8 cellular contexts compared by ENCODE assay signal in the genomic region with DNA sequence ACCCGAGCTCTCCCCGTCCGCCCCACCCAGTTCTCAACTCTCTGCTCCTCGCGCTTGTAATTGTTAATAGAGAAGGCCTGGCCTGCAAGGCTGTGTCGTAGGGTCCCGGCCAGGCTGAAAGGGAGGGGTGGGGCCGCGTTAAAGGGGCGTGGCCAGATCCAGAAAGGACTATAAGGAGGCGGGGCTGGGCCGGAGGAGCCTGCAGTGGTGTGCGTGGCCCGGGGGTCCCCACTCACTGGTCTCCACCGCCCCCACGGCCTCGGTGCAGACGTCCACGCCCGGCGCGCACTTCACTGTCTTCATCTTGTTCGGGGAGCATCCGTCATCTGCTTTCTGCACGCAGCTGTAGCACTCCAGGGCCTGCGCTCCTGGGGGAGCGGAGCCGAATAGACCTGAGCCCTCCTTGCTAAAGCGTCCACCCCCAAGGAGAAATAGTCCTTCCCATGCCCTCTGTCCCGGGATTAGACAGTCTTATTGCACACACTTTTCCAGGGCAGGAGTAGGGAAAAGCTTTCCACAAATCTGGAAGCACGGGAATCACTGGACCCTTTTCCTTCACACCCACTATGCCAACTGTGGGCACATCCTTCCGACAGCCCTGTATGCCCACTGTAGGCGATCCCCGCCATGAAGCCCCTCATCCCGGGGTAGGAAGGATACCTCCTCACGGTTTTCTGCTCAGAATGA. TPM values are rescaled to one million over a fixed set of nuclear protein-coding genes. Genes with fewer than 3 reads are reported as not detected.
DNase-seq lines count a peak whose midpoint lies in the region; ATAC-seq and TF ChIP-seq lines count a peak whose summit lies in the region.

No MANE protein-coding gene starts in this region.

- no peaks in the 10 kb centered on the region for H3K9me3 ChIP-seq in transverse colon

- intact Hi-C loops in activated B cell treated with CpG ODN at 0.5 μM for 24 hours (cut with micrococcal nuclease) (loop anchor here (1.0 kb wide), 1 partner anchor 204 kb away; no protein-coding TSS in a partner anchor), transverse colon (cut with DNase I; ENCODE audit: low total_unique reads) (no loop called here)

- CTCF ChIA-PET in activated B cell treated with CpG ODN at 0.5 μM for 24 hours (lab: Charles Lee), result interaction anchor here (1.1 to 3.2 kb wide), 6 partner anchors 17 to 346 kb away, joined by 3 to 21 read pairs (median 4); a partner anchor contains a TSS

- ATAC-seq in HG03159 (IDR thresholded peaks at IDR 0.05; ENCODE audit: unreplicated experiment) (peak; percentile 37), activated B cell treated with CpG ODN at 0.5 μM for 24 hours (ENCODE audit: low read depth) (peak; percentile 23)
- no peak for ATAC-seq in naive thymus-derived CD8-positive, alpha-beta T cell

- TF ChIP-seq CTCF in activated B cell treated with CpG ODN at 0.5 μM for 24 hours (IDR thresholded peaks at IDR 0.05) (no peak), transverse colon (IDR thresholded peaks at IDR 0.05) (no peak)

- peak overlapping the region; percentile 92 for H3K4me3 Mint-ChIP-seq in activated B cell treated with CpG ODN at 0.5 μM for 24 hours
- H3K4me3 Mint-ChIP-seq in naive thymus-derived CD8-positive, alpha-beta T cell, result peak overlapping the region; percentile 81 to 98 (median 94)

- peak overlapping the region; percentile 88 for H3K27ac Mint-ChIP-seq in activated B cell treated with CpG ODN at 0.5 μM for 24 hours
- H3K27ac Mint-ChIP-seq in naive thymus-derived CD8-positive, alpha-beta T cell, result peak overlapping the region; percentile 95 to 100 (median 99)

- H3K27me3 Mint-ChIP-seq in activated B cell treated with CpG ODN at 0.5 μM for 24 hours, result peaks cover 10% of the 10 kb centered on the region
- no peaks in the 10 kb centered on the region for H3K27me3 Mint-ChIP-seq in naive thymus-derived CD8-positive, alpha-beta T cell

- TF ChIP-seq POLR2A in transverse colon (IDR thresholded peaks at IDR 0.05), result no peak

- DNase-seq in activated T-cell treated with anti-CD3 and anti-CD28 coated beads for 4 hours, result peak; percentile 70
- no peak for DNase-seq in activated T-cell treated with anti-CD3 and anti-CD28 coated beads, Interleukin-2, amount 50 U/mL, for 1 hour
- DNase-seq in activated B cell treated with CpG ODN at 0.5 μM for 24 hours, result peak; percentile 70
- no peak for DNase-seq in epithelial cell of prostate (ENCODE audit: low read depth, low spot score)
- peak in 1 of 10 donors; percentile 68 for DNase-seq in naive thymus-derived CD8-positive, alpha-beta T cell
- peak; percentile 81 for DNase-seq in transverse colon
- no peak for DNase-seq in NK-92 treated with Interleukin-12 subunit alpha and Interleukin-12 subunit beta, amount 100 ng/mL, for 24 hours (lab: John Stamatoyannopoulos, UW)

- H3K36me3 ChIP-seq in transverse colon, result no peaks in the 10 kb centered on the region

- 16% methylated on average over 27 of the region's 36 CpGs; no CpG with 5 or more reads in 1 of the 2 donors for WGBS in transverse colon (ENCODE audit: low coverage in 1 of 2), 2 donors

- H3K27ac ChIP-seq in epithelial cell of prostate (peak overlapping the region; percentile 75), transverse colon (peak overlapping the region; percentile 80 to 88 (median 86))

- no peaks in the 10 kb centered on the region for H3K9me3 Mint-ChIP-seq in activated B cell treated with CpG ODN at 0.5 μM for 24 hours
- no peaks in the 10 kb centered on the region for H3K9me3 Mint-ChIP-seq in naive thymus-derived CD8-positive, alpha-beta T cell

- no peaks in the 10 kb centered on the region for H3K36me3 Mint-ChIP-seq in activated B cell treated with CpG ODN at 0.5 μM for 24 hours (ENCODE audit: low read depth)
- H3K36me3 Mint-ChIP-seq in naive thymus-derived CD8-positive, alpha-beta T cell, result peaks cover 0 to 2% (median 0%) of the 10 kb centered on the region in 3 donors

- H3K27me3 ChIP-seq in transverse colon, result no peaks in the 10 kb centered on the region

- H3K4me3 ChIP-seq in transverse colon, result peak overlapping the region; percentile 30 to 64 (median 50)

- H3K4me1 Mint-ChIP-seq in activated B cell treated with CpG ODN at 0.5 μM for 24 hours, result peaks cover 17% of the 10 kb centered on the region
- H3K4me1 Mint-ChIP-seq in naive thymus-derived CD8-positive, alpha-beta T cell, result peaks cover 38 to 71% (median 62%) of the 10 kb centered on the region in 4 donors

- POLR2A ChIA-PET in activated B cell treated with CpG ODN at 0.5 μM for 24 hours (lab: Charles Lee), result interaction anchor here (0.5 to 2.8 kb wide), 11 partner anchors 10 to 314 kb away, joined by 3 to 49 read pairs (median 5); a partner anchor contains a TSS
- POLR2A ChIA-PET in naive thymus-derived CD8-positive, alpha-beta T cell (lab: Charles Lee), result interaction anchor here (0.5 to 5.1 kb wide), 23 partner anchors 10 to 204 kb away, joined by 3 to 71 read pairs (median 4); a partner anchor contains a TSS

- no peak for TF ChIP-seq EP300 in transverse colon (IDR thresholded peaks at IDR 0.05; ENCODE audit: low read depth)

- peaks cover 3 to 37% (median 12%) of the 10 kb centered on the region in 4 donors for H3K4me1 ChIP-seq in transverse colon

- in situ Hi-C loops in transverse colon (cut with MboI; ENCODE audit: low pct_ligation_motif_present in 1 of 4, low pct_unique_long_range_greater_than_20kb in 1 of 4, low sequenced_read_pairs in 3 of 4), result no loop called here

RNA-seq across cellular contexts. Expression of a gene that starts 1.2 kb away (rescaled TPM):
- total RNA-seq in activated B cell treated with CpG ODN at 0.5 μM for 24 hours (0.24 TPM in 1 of 2 replicates, not detected in the other), transverse colon (1 to 10 TPM in 1 of 4 donors, not detected in 3; 2.2 TPM)
- 1 to 10 TPM; 5.4 to 6.1 TPM for total RNA-seq in naive thymus-derived CD8-positive, alpha-beta T cell
- 1 to 10 TPM; 6.2 to 9.3 (median 8.3) TPM for polyA plus RNA-seq in naive thymus-derived CD8-positive, alpha-beta T cell

RNA-seq across cellular contexts. Expression of a gene that starts 40.3 kb away (rescaled TPM):
- total RNA-seq in activated B cell treated with CpG ODN at 0.5 μM for 24 hours (32.2 and 34.5 TPM in 2 replicates), transverse colon (10 to 100 TPM; 10.2 to 28.7 (median 16.5) TPM)
- total RNA-seq in naive thymus-derived CD8-positive, alpha-beta T cell, result 10 to 100 TPM; 46.0 to 48.6 TPM
- 1 to 10 TPM; 3.5 to 7.2 (median 4.5) TPM for polyA plus RNA-seq in naive thymus-derived CD8-positive, alpha-beta T cell

RNA-seq across cellular contexts. Expression of a gene that starts 49.5 kb away (rescaled TPM):
- total RNA-seq in activated B cell treated with CpG ODN at 0.5 μM for 24 hours (not detected in 2 replicates), transverse colon (not detected)
- not detected for total RNA-seq in naive thymus-derived CD8-positive, alpha-beta T cell
- polyA plus RNA-seq in naive thymus-derived CD8-positive, alpha-beta T cell, result not detected

Comparison
In these comparisons a context has a peak if more than half of its experiments do, and no peak if none do; other contexts are left out.
1. DNase-seq: peak in activated T-cell treated with anti-CD3 and anti-CD28 coated beads for 4 hours (single experiment), activated B cell treated with CpG ODN at 0.5 μM for 24 hours (single experiment) and transverse colon (single experiment); none in activated T-cell treated with anti-CD3 and anti-CD28 coated beads, Interleukin-2, amount 50 U/mL, for 1 hour (single experiment), epithelial cell of prostate (single experiment) and NK-92 treated with Interleukin-12 subunit alpha and Interleukin-12 subunit beta, amount 100 ng/mL, for 24 hours (single experiment).
2. ATAC-seq: peak in HG03159 (single experiment) and activated B cell treated with CpG ODN at 0.5 μM for 24 hours (single experiment); none in naive thymus-derived CD8-positive, alpha-beta T cell (0 of 2).